ENCODE assay signal across 20 cellular contexts in genomic region chrX:103666202-103667107, GRCh38. TPM values are rescaled to one million over a fixed set of nuclear protein-coding genes. Genes with fewer than 3 reads are reported as not detected.
"Had no signal": no experiment of that assay in that cellular context is flagged by ENCODE, and none has a peak within 500 bp of the region (broad histone marks: within the 10 kb centered on the region; RNA-seq: fewer than 3 reads in every experiment).

No MANE protein-coding gene starts in this region.

- H3K9me3 Mint-ChIP-seq: natural killer cell; stimulated activated naive B cell treated with anti-CD40 and anti-IgM and Interleukin-4, amounts not matched to agents 10 μg/mL and 1 μg/mL and 100 μg/mL, for 72 hours had no signal

- H3K27ac Mint-ChIP-seq: endodermal cell; natural killer cell; stimulated activated naive B cell treated with anti-CD40 and anti-IgM and Interleukin-4, amounts not matched to agents 10 μg/mL and 1 μg/mL and 100 μg/mL, for 72 hours had no signal

- H3K4me3 Mint-ChIP-seq: endodermal cell; natural killer cell; stimulated activated naive B cell treated with anti-CD40 and anti-IgM and Interleukin-4, amounts not matched to agents 10 μg/mL and 1 μg/mL and 100 μg/mL, for 72 hours had no signal

- H3K9me3 ChIP-seq: tibial artery, vagina had no signal

- H3K27me3 ChIP-seq: tibial artery, vagina had no signal

- H3K36me3 Mint-ChIP-seq: natural killer cell; stimulated activated naive B cell treated with anti-CD40 and anti-IgM and Interleukin-4, amounts not matched to agents 10 μg/mL and 1 μg/mL and 100 μg/mL, for 72 hours had no signal

- H3K27ac ChIP-seq: tibial artery, vagina had no signal

- DNase-seq: activated CD4-positive, alpha-beta T cell treated with anti-CD3 and anti-CD28 coated beads, Interleukin-2, amount 50 U/mL, for 1 hour; activated CD8-positive, alpha-beta memory T cell treated with anti-CD3 and anti-CD28 coated beads for 24 hours; anterior cingulate cortex; endodermal cell; hippocampal formation; kidney; left ventricle myocardium superior; mesenchymal stem cell; natural killer cell; posterior cingulate gyrus; stimulated activated CD4-positive, alpha-beta T cell treated with anti-CD3 and anti-CD28 coated beads, Interleukin-2, amount 100 ng/mL, for 48 hours; stimulated activated naive B cell treated with anti-CD40 and anti-IgM and Interleukin-4, amounts not matched to agents 10 μg/mL and 1 μg/mL and 100 μg/mL, for 72 hours; tibial artery had no signal

- H3K4me1 ChIP-seq: vagina had no signal

- H3K4me1 Mint-ChIP-seq: natural killer cell had no signal

- H3K36me3 ChIP-seq: tibial artery, vagina had no signal

- H3K4me3 ChIP-seq: tibial artery, vagina had no signal

- ATAC-seq: activated CD4-positive, CD25-positive, alpha-beta regulatory T cell treated with anti-CD3 and anti-CD28 coated beads, Interleukin-2, amount 50 U/mL, for 24 hours; left ventricle myocardium superior; natural killer cell; stimulated activated naive B cell treated with anti-CD40 and anti-IgM and Interleukin-4, amounts not matched to agents 10 μg/mL and 1 μg/mL and 100 μg/mL, for 72 hours had no signal

RNA-seq across cellular contexts. Expression of gene TMEM31, which starts 44.3 kb away (rescaled TPM):
- total RNA-seq: cerebellum, dermis microvascular lymphatic vessel endothelial cell, left ventricle myocardium superior, mucosa of gallbladder, natural killer cell, skeletal muscle tissue, subcutaneous adipose tissue, vagina had no signal
